1 cellular context compared by ENCODE assay signal in genomic region chr3:59856921-59857320, GRCh38.
TF ChIP-seq lines count a peak whose summit lies in the region.

No MANE protein-coding gene starts in this region.

TF ChIP-seq in IMR-90, 13 proteins besides CTCF, POLR2A, EP300 and RAD21 (continued from another document):
- TF ChIP-seq ELK1 (IDR thresholded peaks at IDR 0.05; ENCODE audit: borderline replicate concordance, low read depth, low read length) (no peak), CHD1 (IDR thresholded peaks at IDR 0.05; ENCODE audit: low read depth, low read length) (no peak), NFE2L2 (IDR thresholded peaks at IDR 0.05; ENCODE audit: low read depth, low read length) (no peak), BHLHE40 (IDR thresholded peaks at IDR 0.05; ENCODE audit: low read depth, low read length) (no peak)
